15 cellular contexts compared by ENCODE assay signal in genomic region chr16:51896013-51896412, GRCh38.
A peak's percentile ranks its signal among the peaks of the same experiment; 100 is the strongest.
DNase-seq lines count a peak whose midpoint lies in the region; ATAC-seq and TF ChIP-seq lines count a peak whose summit lies in the region.
"Had no signal": no experiment of that assay in that cellular context is flagged by ENCODE, and none has a peak within 500 bp of the region (broad histone marks: within the 10 kb centered on the region; RNA-seq: fewer than 3 reads in every experiment).

No MANE protein-coding gene starts in this region.

- H3K4me1 ChIP-seq in HUES6 (ENCODE audit: control insufficient read depth, insufficient read depth, low read length) (peaks cover 15% of the 10 kb centered on the region), NT2/D1 (ENCODE audit: insufficient read depth, insufficient read length) (no peaks in the 10 kb centered on the region), mesendoderm (ENCODE audit: control insufficient read depth, low read depth, low read length) (no peaks in the 10 kb centered on the region), mammary epithelial cell (ENCODE audit: insufficient read depth, low read length) (no peaks in the 10 kb centered on the region)
- H3K4me1 ChIP-seq: A549 had no signal

- no peak overlapping the region for H3K56ac ChIP-seq in mesendoderm (ENCODE audit: low read length)

- no peak overlapping the region for H2BK120ac ChIP-seq in mesendoderm (ENCODE audit: low read depth, low read length)

- intact Hi-C loops in mammary epithelial cell (cut with micrococcal nuclease) = no loop called here

- TF ChIP-seq CTCF in mammary epithelial cell (conservative IDR thresholded peaks at IDR 0.05 in 1 of 2, IDR thresholded peaks at IDR 0.05 in 1 of 2; ENCODE audit: extremely low read depth in 1 of 2, insufficient read depth in 1 of 2, low read depth in 1 of 2, low read length in 2 of 2) = no peak

- H2BK5ac ChIP-seq in mesendoderm (ENCODE audit: low read length) = no peak overlapping the region

- dilution Hi-C loops in mammary epithelial cell (cut with HindIII; ENCODE audit: low sequenced_read_pairs) = no loop called here

- in situ Hi-C loops in mammary epithelial cell (cut with MboI; ENCODE audit: low sequenced_read_pairs in 2 of 2) = no loop called here

- H3K27me3 ChIP-seq in HUES6 (ENCODE audit: control insufficient read depth, insufficient read depth, low read length) (no peaks in the 10 kb centered on the region), NT2/D1 (ENCODE audit: insufficient read depth, insufficient read length) (no peaks in the 10 kb centered on the region), mesendoderm (ENCODE audit: insufficient read depth, low read length, poor library complexity) (no peaks in the 10 kb centered on the region), mammary epithelial cell (ENCODE audit: insufficient read depth, low read length) (no peaks in the 10 kb centered on the region)
- H3K27me3 ChIP-seq: BE2C had no signal

- H3K27ac ChIP-seq in HUES6 (ENCODE audit: low read depth, low read length) (0 out of 2 replicates have a peak overlapping the region, but pooled peaks have one; percentile 42), mesendoderm (ENCODE audit: low read depth, low read length) (no peak overlapping the region), mammary epithelial cell (ENCODE audit: insufficient read depth, low read depth, low read length) (no peak overlapping the region)
- H3K27ac ChIP-seq: A549, C4-2B, HL-60 had no signal

- H3K9ac ChIP-seq in HUES6 (ENCODE audit: low read length) (no peak overlapping the region), NT2/D1 (ENCODE audit: insufficient read length, low read depth) (no peak overlapping the region), mesendoderm (ENCODE audit: low read length) (no peak overlapping the region), mammary epithelial cell (ENCODE audit: insufficient read depth, low read length) (no peak overlapping the region)

- no peak overlapping the region for H4K5ac ChIP-seq in mesendoderm (ENCODE audit: low read length)

- no peak overlapping the region for H2BK15ac ChIP-seq in mesendoderm (replicated peaks; ENCODE audit: low read depth)

- no peak overlapping the region for H3K23ac ChIP-seq in mesendoderm (ENCODE audit: low read length)

- no CpG with 5 or more reads among the region's 2 CpGs for WGBS in mesendoderm (ENCODE audit: extremely low coverage, insufficient coverage, low lambda C conversion rate)
- 81% methylated on average over 2 of the region's 2 CpGs for WGBS in mammary epithelial cell (ENCODE audit: low coverage, missing lambda C conversion rate)

- no peak overlapping the region for H4K8ac ChIP-seq in mesendoderm (ENCODE audit: low read depth, low read length)

- no peak overlapping the region for H3K4ac ChIP-seq in mesendoderm (ENCODE audit: low read depth, low read length)

- no peaks in the 10 kb centered on the region for H3K79me2 ChIP-seq in mesendoderm (ENCODE audit: control insufficient read depth, insufficient read depth, low read length)
- no peaks in the 10 kb centered on the region for H3K79me2 ChIP-seq in mammary epithelial cell (ENCODE audit: insufficient read depth, low read length)

- peak; percentile 65 for DNase-seq in NT2/D1 (ENCODE audit: low read depth, low spot score)
- peak; percentile 61 for DNase-seq in iPS DF 19.7 (ENCODE audit: low read depth, low spot score)
- DNase-seq in mesendoderm = peak; percentile 14
- no peak for DNase-seq in NCI-H2227 treated with DMSO at 0.1 percent for 48 hours (lab: John Stamatoyannopoulos, UW)
- DNase-seq in left lobe of liver (ENCODE audit: low spot score) = no peak
- DNase-seq in mammary epithelial cell = no peak
- DNase-seq: BE2C; CD4-positive, alpha-beta memory T cell; DMS79 had no signal

- no peaks in the 10 kb centered on the region for H3K79me1 ChIP-seq in mesendoderm (ENCODE audit: low read length)

- H2AFZ ChIP-seq in mammary epithelial cell (ENCODE audit: low read depth, low read length) = no peak overlapping the region

- H2AK5ac ChIP-seq in mesendoderm (ENCODE audit: low read length) = no peak overlapping the region

- no peaks in the 10 kb centered on the region for H3K9me3 ChIP-seq in HUES6 (ENCODE audit: control insufficient read depth, insufficient read depth, low read depth, low read length)
- no peaks in the 10 kb centered on the region for H3K9me3 ChIP-seq in NT2/D1 (ENCODE audit: insufficient read depth, low read length)
- H3K9me3 ChIP-seq in mammary epithelial cell (replicated peaks; ENCODE audit: insufficient read depth, low read length) = no peaks in the 10 kb centered on the region
- H3K9me3 ChIP-seq: A549, BE2C had no signal

- no peaks in the 10 kb centered on the region for H3K36me3 ChIP-seq in HUES6 (ENCODE audit: control insufficient read depth, insufficient read depth, low read length)
- no peaks in the 10 kb centered on the region for H3K36me3 ChIP-seq in NT2/D1 (ENCODE audit: insufficient read depth, insufficient read length, low read length)
- H3K36me3 ChIP-seq in mesendoderm (ENCODE audit: control insufficient read depth, insufficient read depth, low read length) = no peaks in the 10 kb centered on the region
- H3K36me3 ChIP-seq in mammary epithelial cell (ENCODE audit: insufficient read depth, low read length) = no peaks in the 10 kb centered on the region
- H3K36me3 ChIP-seq: BE2C had no signal

- ATAC-seq in left lobe of liver (no peak), GM18502 (IDR thresholded peaks at IDR 0.05; ENCODE audit: poor library complexity, unreplicated experiment) (no peak)
- ATAC-seq: A549, GM12878 had no signal

- H3K4me3 ChIP-seq in HUES6 (ENCODE audit: low read depth, low read length) (no peak overlapping the region), NT2/D1 (ENCODE audit: insufficient read length, low read depth) (no peak overlapping the region), mesendoderm (ENCODE audit: low read length) (no peak overlapping the region), mammary epithelial cell (replicated peaks in 1 of 3; ENCODE audit: insufficient read depth in 1 of 3, low read depth in 2 of 3, low read length in 3 of 3) (no peak overlapping the region)
- H3K4me3 ChIP-seq: A549, GM12878 had no signal

- H4K20me1 ChIP-seq in mammary epithelial cell (ENCODE audit: insufficient read depth, low read length) = no peaks in the 10 kb centered on the region

- no peak overlapping the region for H3K18ac ChIP-seq in mesendoderm (ENCODE audit: low read length)

- CTCF ChIA-PET in mammary epithelial cell (lab: Charles Lee; ENCODE audit: low non-redundant PET) = no interaction called here

- no TSS peak for BruUV-seq in mammary epithelial cell (replicated peaks; lab: Mats Ljungman, UMichigan)

- no peak overlapping the region for H3K4me2 ChIP-seq in mesendoderm (ENCODE audit: low read length)
- H3K4me2 ChIP-seq in mammary epithelial cell (ENCODE audit: insufficient read depth, low read depth, low read length) = no peak overlapping the region
- H3K4me2 ChIP-seq: A549 had no signal

Comparison
In these comparisons a context has a peak if more than half of its experiments do, and no peak if none do; other contexts are left out.
1. DNase-seq: peak in NT2/D1 (single experiment), iPS DF 19.7 (single experiment) and mesendoderm (single experiment); none in NCI-H2227 treated with DMSO at 0.1 percent for 48 hours (single experiment), left lobe of liver (single experiment) and mammary epithelial cell (single experiment).